In the genomic region with DNA sequence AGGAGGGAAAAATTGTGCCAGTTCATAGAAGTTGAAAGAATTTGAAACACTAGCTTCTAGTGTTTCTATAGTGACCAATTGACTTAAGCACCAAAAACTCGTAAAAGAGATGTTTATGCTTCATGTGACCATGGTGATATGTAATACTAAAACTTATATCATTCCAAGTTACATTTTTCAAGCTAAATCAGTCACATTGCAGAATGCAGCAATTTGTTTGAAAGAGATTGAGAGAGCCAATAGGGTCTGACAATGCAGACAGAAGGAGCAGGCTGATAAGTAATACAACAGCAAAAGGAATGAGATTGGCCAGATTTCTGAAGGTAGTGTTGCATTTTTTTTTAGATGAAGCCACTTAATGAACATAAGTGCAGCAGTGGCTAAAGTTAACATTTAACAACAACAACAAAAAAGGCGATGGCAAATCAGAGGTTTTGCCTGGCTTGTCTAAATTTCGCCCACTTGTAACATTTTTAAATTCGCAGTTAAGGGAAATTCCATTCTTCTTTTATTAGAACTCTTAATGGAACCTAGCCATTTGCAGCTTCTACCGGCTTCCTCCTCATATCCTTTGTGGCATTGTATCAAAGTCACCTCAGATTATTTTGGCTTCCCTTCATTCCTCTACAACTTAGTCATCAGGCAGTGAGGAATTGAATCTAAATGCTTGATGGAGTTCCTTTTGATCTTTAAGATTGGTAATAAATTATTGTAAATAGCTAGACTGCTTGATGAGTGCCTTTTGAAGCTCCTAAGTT, we compare ENCODE assay signal across 12 cellular contexts.
DNase-seq lines count a peak whose midpoint lies in the region; ATAC-seq and TF ChIP-seq lines count a peak whose summit lies in the region.
"Had no signal": no experiment of that assay in that cellular context is flagged by ENCODE, and none has a peak within 500 bp of the region (broad histone marks: within the 10 kb centered on the region; RNA-seq: fewer than 3 reads in every experiment).

No MANE protein-coding gene starts in this region.

- H3K27ac Mint-ChIP-seq in chondrocyte (ENCODE audit: unreplicated experiment), result no peak overlapping the region
- H3K27ac Mint-ChIP-seq: activated T-cell treated with anti-CD3 and anti-CD28 coated beads, Interleukin-2, amount 50 U/mL, for 24 hours had no signal

- TF ChIP-seq CTCF in cardiac fibroblast (IDR thresholded peaks at IDR 0.05; ENCODE audit: low read depth, low read length), result no peak
- no peak for TF ChIP-seq CTCF in lower lobe of right lung (IDR thresholded peaks at IDR 0.05)
- no peak for TF ChIP-seq CTCF in chondrocyte (IDR thresholded peaks at IDR 0.05)

- H3K4me3 ChIP-seq in cardiac fibroblast (replicated peaks in 1 of 2; ENCODE audit: low read depth in 2 of 2, low read length in 2 of 2) (no peak overlapping the region), lower lobe of right lung (no peak overlapping the region)
- H3K4me3 ChIP-seq: mucosa of descending colon had no signal

- no peaks in the 10 kb centered on the region for H3K9me3 ChIP-seq in lower lobe of right lung
- H3K9me3 ChIP-seq: mucosa of descending colon had no signal

- H3K27me3 Mint-ChIP-seq in chondrocyte (ENCODE audit: low read depth), result no peaks in the 10 kb centered on the region
- H3K27me3 Mint-ChIP-seq: activated T-cell treated with anti-CD3 and anti-CD28 coated beads, Interleukin-2, amount 50 U/mL, for 24 hours had no signal

- H3K27me3 ChIP-seq in lower lobe of right lung (ENCODE audit: low read depth), result no peaks in the 10 kb centered on the region

- H3K9me3 Mint-ChIP-seq in chondrocyte (ENCODE audit: low read depth), result no peaks in the 10 kb centered on the region
- H3K9me3 Mint-ChIP-seq: activated T-cell treated with anti-CD3 and anti-CD28 coated beads, Interleukin-2, amount 50 U/mL, for 24 hours had no signal

- no peak overlapping the region for H3K27ac ChIP-seq in lower lobe of right lung

- DNase-seq in COLO829 (ENCODE audit: low spot score) (peak; percentile 66), NAMALWA (ENCODE audit: low spot score) (peak; percentile 8), cardiac fibroblast (ENCODE audit: low read depth in 2 of 2) (peak; percentile 70 to 76), lung microvascular endothelial cell (ENCODE audit: low read depth in 2 of 2) (peak; percentile 61 to 86), lower lobe of right lung (no peak), chondrocyte (ENCODE audit: low spot score) (no peak)
- no peak for DNase-seq in activated T-cell treated with anti-CD3 and anti-CD28 coated beads, Interleukin-2, amount 50 U/mL, for 1 hour
- DNase-seq: activated T-cell treated with anti-CD3 and anti-CD28 coated beads, Interleukin-2, amount 50 U/mL, for 24 hours; DMS79; mucosa of descending colon; NCI-H2081 treated with DMSO at 0.1 percent for 48 hours had no signal

- no peak overlapping the region for H3K4me3 Mint-ChIP-seq in chondrocyte (ENCODE audit: unreplicated experiment)
- H3K4me3 Mint-ChIP-seq: activated T-cell treated with anti-CD3 and anti-CD28 coated beads, Interleukin-2, amount 50 U/mL, for 24 hours had no signal

- H3K36me3 ChIP-seq in lower lobe of right lung, result no peaks in the 10 kb centered on the region

- ATAC-seq in GM21447 (IDR thresholded peaks at IDR 0.05; ENCODE audit: unreplicated experiment) (no peak), lower lobe of right lung (no peak)
- ATAC-seq: mucosa of descending colon had no signal

- peaks cover 16% of the 10 kb centered on the region for H3K4me1 Mint-ChIP-seq in chondrocyte (ENCODE audit: low read depth)

- no peaks in the 10 kb centered on the region for H3K36me3 Mint-ChIP-seq in chondrocyte (ENCODE audit: low read depth)

- intact Hi-C loops in lower lobe of right lung (cut with DNase I), result no loop called here

- peaks cover 15% of the 10 kb centered on the region for H3K4me1 ChIP-seq in lower lobe of right lung

Comparison
In these comparisons a context has a peak if more than half of its experiments do, and no peak if none do; other contexts are left out.
1. DNase-seq: peak in COLO829 (single experiment), NAMALWA (single experiment), cardiac fibroblast (2 of 2) and lung microvascular endothelial cell (2 of 2); none in activated T-cell treated with anti-CD3 and anti-CD28 coated beads, Interleukin-2, amount 50 U/mL, for 1 hour (single experiment), lower lobe of right lung (single experiment) and chondrocyte (single experiment).